Comparison of ENCODE assay signal across 8 cellular contexts in genomic region chr6:37704923-37705238, GRCh38. TPM values are rescaled to one million over a fixed set of nuclear protein-coding genes. Genes with fewer than 3 reads are reported as not detected.
DNase-seq lines count a peak whose midpoint lies in the region; ATAC-seq and TF ChIP-seq lines count a peak whose summit lies in the region.

No MANE protein-coding gene starts in this region.

- ATAC-seq in Right ventricle myocardium superior (ENCODE audit: poor library complexity) (no peak), memory B cell (ENCODE audit: low read depth) (peak; percentile 2), upper lobe of left lung (ENCODE audit: low FRiP score in 2 of 2) (no peak)

- 59 to 76% methylated on average over 4 to 5 of the region's 5 CpGs for WGBS in upper lobe of left lung, 2 donors

- H3K4me3 ChIP-seq in cardiac muscle cell = peak overlapping the region; percentile 32
- peak overlapping the region; percentile 38 for H3K4me3 ChIP-seq in astrocyte of the spinal cord (ENCODE audit: low read depth, low read length)
- H3K4me3 ChIP-seq in upper lobe of left lung = peak overlapping the region in 3 of 4 donors; percentile 37 to 56 (median 54)

- no peak for TF ChIP-seq POLR2A in upper lobe of left lung (IDR thresholded peaks at IDR 0.05)

- peaks cover 5% of the 10 kb centered on the region for H3K4me1 ChIP-seq in cardiac muscle cell (ENCODE audit: low read depth)
- H3K4me1 ChIP-seq in upper lobe of left lung = peaks cover 10 to 17% (median 12%) of the 10 kb centered on the region in 4 donors

- no peaks in the 10 kb centered on the region for H3K36me3 ChIP-seq in cardiac muscle cell
- H3K36me3 ChIP-seq in upper lobe of left lung = no peaks in the 10 kb centered on the region

- H3K4me1 Mint-ChIP-seq in memory B cell = peaks cover 19% of the 10 kb centered on the region

- no peak for TF ChIP-seq EP300 in upper lobe of left lung (IDR thresholded peaks at IDR 0.05)

- no peaks in the 10 kb centered on the region for H3K9me3 Mint-ChIP-seq in memory B cell

- TF ChIP-seq CTCF in cardiac muscle cell (IDR thresholded peaks at IDR 0.05; ENCODE audit: low read depth, low read length) = no peak
- no peak for TF ChIP-seq CTCF in astrocyte of the spinal cord (IDR thresholded peaks at IDR 0.05; ENCODE audit: low read depth, low read length)
- no peak for TF ChIP-seq CTCF in upper lobe of left lung (IDR thresholded peaks at IDR 0.05)

- peaks cover 3% of the 10 kb centered on the region for H3K27me3 Mint-ChIP-seq in memory B cell

- peak overlapping the region; percentile 87 for H3K27ac Mint-ChIP-seq in memory B cell

- H3K27me3 ChIP-seq in cardiac muscle cell (peaks cover 17% of the 10 kb centered on the region), upper lobe of left lung (no peaks in the 10 kb centered on the region)

- peak overlapping the region; percentile 95 for H3K4me3 Mint-ChIP-seq in memory B cell

- H3K9me3 ChIP-seq in cardiac muscle cell (ENCODE audit: low read depth) (no peaks in the 10 kb centered on the region), upper lobe of left lung (no peaks in the 10 kb centered on the region)

- in situ Hi-C loops in astrocyte of the spinal cord (cut with HindIII; ENCODE audit: low sequenced_read_pairs) = no loop called here

- no peak for DNase-seq in cardiac muscle cell (ENCODE audit: low read depth in 1 of 2, low spot score in 1 of 2)
- no peak for DNase-seq in Right ventricle myocardium superior
- no peak for DNase-seq in astrocyte of the spinal cord (ENCODE audit: low read depth, low spot score)
- DNase-seq in memory B cell (ENCODE audit: low spot score in 2 of 2) = no peak
- DNase-seq in upper lobe of left lung = no peak
- no peak for DNase-seq in posterior cingulate gyrus
- no peak for DNase-seq in NCI-H82 (lab: John Stamatoyannopoulos, UW)
- no peak for DNase-seq in GM03348 (ENCODE audit: low spot score)

- H3K27ac ChIP-seq in cardiac muscle cell = peak overlapping the region; percentile 71
- H3K27ac ChIP-seq in upper lobe of left lung = peak overlapping the region; percentile 2 to 67 (median 54)

- intact Hi-C loops in Right ventricle myocardium superior (cut with DNase I) (no loop called here), posterior cingulate gyrus (cut with DNase I) (loop anchor here (5.0 to 10.0 kb wide), 3 partner anchors 77 to 970 kb away; no protein-coding TSS in a partner anchor)

- H3K36me3 Mint-ChIP-seq in memory B cell = no peaks in the 10 kb centered on the region

RNA-seq across cellular contexts. Expression of gene MDGA1, which starts 7.2 kb away (rescaled TPM):
- 2.1 and 4.0 TPM in 2 replicates for total RNA-seq in cardiac muscle cell
- 1.7 and 2.1 TPM in 2 replicates for polyA plus RNA-seq in cardiac muscle cell
- 12.5 TPM for total RNA-seq in Right ventricle myocardium superior
- total RNA-seq in upper lobe of left lung = 10 to 100 TPM in 2 of 6 donors, 1 to 10 TPM in 4; 3.1 to 19.6 (median 5.8) TPM
